Comparison of ENCODE assay signal across 18 cellular contexts in the genomic region with DNA sequence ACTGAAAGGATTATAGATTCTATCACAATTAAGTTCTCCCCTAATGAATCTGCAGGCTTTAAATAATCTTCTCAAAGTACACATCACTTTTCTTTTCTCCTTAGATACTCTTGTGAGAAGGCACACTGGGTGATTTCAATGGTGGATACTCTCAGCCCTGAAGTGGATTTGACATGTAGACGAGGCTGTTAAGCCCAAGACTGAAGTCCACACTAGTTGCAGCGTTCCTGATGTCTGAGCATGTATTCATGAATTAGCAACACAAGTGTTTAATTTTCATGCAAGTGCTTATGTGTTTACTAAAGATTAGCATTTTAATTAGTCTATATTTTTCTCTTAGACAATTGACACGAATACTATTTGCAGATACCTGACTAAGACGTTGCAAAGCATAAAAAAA.
DNase-seq lines count a peak whose midpoint lies in the region; ATAC-seq and TF ChIP-seq lines count a peak whose summit lies in the region.
"Had no signal": no experiment of that assay in that cellular context is flagged by ENCODE, and none has a peak within 500 bp of the region (broad histone marks: within the 10 kb centered on the region; RNA-seq: fewer than 3 reads in every experiment).

No MANE protein-coding gene starts in this region.

- ATAC-seq in WTC11 (peak; percentile 90), heart left ventricle (no peak)
- ATAC-seq: GM12878 had no signal

- DNase-seq in H7, result peak; percentile 8
- DNase-seq in WTC11 (ENCODE audit: low spot score), result no peak
- peak; percentile 9 for DNase-seq in iPS DF 19.7 (ENCODE audit: low read depth, low spot score)
- DNase-seq in RKO (ENCODE audit: low spot score), result no peak
- DNase-seq in cerebellar cortex (ENCODE audit: low spot score), result no peak
- no peak for DNase-seq in dorsolateral prefrontal cortex
- DNase-seq in heart left ventricle, result no peak
- DNase-seq: BE2C; CD4-positive, CD25-positive, alpha-beta regulatory T cell; CD8-positive, alpha-beta memory T cell; COR-L47; DMS 273 treated with DMSO at 0.1 percent for 48 hours; DMS53; DND-41; EL had no signal

- H3K9me3 ChIP-seq in HUES48 (ENCODE audit: control insufficient read depth, insufficient read depth, low read length) (no peaks in the 10 kb centered on the region), heart left ventricle (no peaks in the 10 kb centered on the region)
- H3K9me3 ChIP-seq: BE2C had no signal

- H3K4me3 ChIP-seq in H7 (ENCODE audit: insufficient read depth, low read depth, low read length) (no peak overlapping the region), HUES48 (ENCODE audit: low read depth, low read length) (peak overlapping the region; percentile 17; the same call in 1 of the 2 replicates), dorsolateral prefrontal cortex (no peak overlapping the region), heart left ventricle (no peak overlapping the region)
- H3K4me3 ChIP-seq: GM12878 had no signal

- H3K27me3 ChIP-seq in H7 (ENCODE audit: control insufficient read depth, insufficient read depth, low read length) (no peaks in the 10 kb centered on the region), HUES48 (ENCODE audit: control insufficient read depth, insufficient read depth, low read length) (no peaks in the 10 kb centered on the region), dorsolateral prefrontal cortex (no peaks in the 10 kb centered on the region), heart left ventricle (no peaks in the 10 kb centered on the region)
- H3K27me3 ChIP-seq: BE2C had no signal

- H3K27ac ChIP-seq in HUES48 (ENCODE audit: low read depth, low read length) (peak overlapping the region; percentile 62), dorsolateral prefrontal cortex (peak overlapping the region in 9 of 59 donors; percentile 0 to 71 (median 49)), heart left ventricle (no peak overlapping the region)
- H3K27ac ChIP-seq: KMS-11 had no signal

- peaks cover 41% of the 10 kb centered on the region for H3K4me1 Mint-ChIP-seq in WTC11
- H3K4me1 Mint-ChIP-seq: CD4-positive, CD25-positive, alpha-beta regulatory T cell; CD8-positive, alpha-beta memory T cell had no signal

- peak overlapping the region; percentile 69 for H3K27ac Mint-ChIP-seq in WTC11
- H3K27ac Mint-ChIP-seq: CD4-positive, CD25-positive, alpha-beta regulatory T cell had no signal

- CTCF ChIA-PET in WTC11 (lab: Charles Lee), result no interaction called here

- TF ChIP-seq CTCF in WTC11 (IDR thresholded peaks at IDR 0.05) (no peak), dorsolateral prefrontal cortex (IDR thresholded peaks at IDR 0.05 in 54 of 56, conservative IDR thresholded peaks at IDR 0.05 in 2 of 56; ENCODE audit: low read depth in 1 of 56, partially characterized antibody in 56 of 56) (no peak), heart left ventricle (IDR thresholded peaks at IDR 0.05) (no peak)

- H3K4me1 ChIP-seq in HUES48 (ENCODE audit: control insufficient read depth, insufficient read depth, low read length), result peaks cover 29% of the 10 kb centered on the region
- H3K4me1 ChIP-seq in heart left ventricle, result no peaks in the 10 kb centered on the region
- H3K4me1 ChIP-seq: BE2C had no signal

- H3K9ac ChIP-seq in HUES48 (ENCODE audit: low read depth, low read length), result no peak overlapping the region; the same call in 1 of the 2 replicates
- H3K9ac ChIP-seq: KMS-11 had no signal

- peaks cover 6% of the 10 kb centered on the region for H3K9me3 Mint-ChIP-seq in WTC11

- peaks cover 5% of the 10 kb centered on the region for H3K36me3 Mint-ChIP-seq in WTC11
- H3K36me3 Mint-ChIP-seq: CD4-positive, CD25-positive, alpha-beta regulatory T cell; CD8-positive, alpha-beta memory T cell had no signal

- TF ChIP-seq POLR2A in heart left ventricle (IDR thresholded peaks at IDR 0.05), result no peak

- 20 to 25% (median 22%) methylated on average over 4 of the region's 4 CpGs for WGBS in heart left ventricle, 4 donors

- H3K36me3 ChIP-seq in H7 (replicated peaks; ENCODE audit: control insufficient read depth, insufficient read depth, low read length) (no peaks in the 10 kb centered on the region; the same call in 1 of the 2 replicates), HUES48 (ENCODE audit: control insufficient read depth, insufficient read depth, low read length) (no peaks in the 10 kb centered on the region), heart left ventricle (no peaks in the 10 kb centered on the region)
- H3K36me3 ChIP-seq: BE2C had no signal

- POLR2A ChIA-PET in WTC11 (lab: Charles Lee), result no interaction called here

- intact Hi-C loops in dorsolateral prefrontal cortex (cut with DNase I), result loop anchor here (5.0 kb wide), 3 partner anchors 43 to 97 kb away; no protein-coding TSS in a partner anchor
- intact Hi-C loops in heart left ventricle (cut with DNase I), result no loop called here

- H3K27me3 Mint-ChIP-seq in WTC11 (ENCODE audit: low read depth), result no peaks in the 10 kb centered on the region
- H3K27me3 Mint-ChIP-seq: CD4-positive, CD25-positive, alpha-beta regulatory T cell had no signal

- H3K4me3 Mint-ChIP-seq in WTC11, result peak overlapping the region; percentile 34
- H3K4me3 Mint-ChIP-seq: CD4-positive, CD25-positive, alpha-beta regulatory T cell; CD8-positive, alpha-beta memory T cell had no signal

TF ChIP-seq in WTC11, 78 proteins besides CTCF, POLR2A, EP300 and RAD21:
- TF ChIP-seq, protein P1, sequence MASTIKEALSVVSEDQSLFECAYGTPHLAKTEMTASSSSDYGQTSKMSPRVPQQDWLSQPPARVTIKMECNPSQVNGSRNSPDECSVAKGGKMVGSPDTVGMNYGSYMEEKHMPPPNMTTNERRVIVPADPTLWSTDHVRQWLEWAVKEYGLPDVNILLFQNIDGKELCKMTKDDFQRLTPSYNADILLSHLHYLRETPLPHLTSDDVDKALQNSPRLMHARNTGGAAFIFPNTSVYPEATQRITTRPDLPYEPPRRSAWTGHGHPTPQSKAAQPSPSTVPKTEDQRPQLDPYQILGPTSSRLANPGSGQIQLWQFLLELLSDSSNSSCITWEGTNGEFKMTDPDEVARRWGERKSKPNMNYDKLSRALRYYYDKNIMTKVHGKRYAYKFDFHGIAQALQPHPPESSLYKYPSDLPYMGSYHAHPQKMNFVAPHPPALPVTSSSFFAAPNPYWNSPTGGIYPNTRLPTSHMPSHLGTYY (CRISPR knock-in tag; IDR thresholded peaks at IDR 0.05), result no peak
- TF ChIP-seq, protein P2, sequence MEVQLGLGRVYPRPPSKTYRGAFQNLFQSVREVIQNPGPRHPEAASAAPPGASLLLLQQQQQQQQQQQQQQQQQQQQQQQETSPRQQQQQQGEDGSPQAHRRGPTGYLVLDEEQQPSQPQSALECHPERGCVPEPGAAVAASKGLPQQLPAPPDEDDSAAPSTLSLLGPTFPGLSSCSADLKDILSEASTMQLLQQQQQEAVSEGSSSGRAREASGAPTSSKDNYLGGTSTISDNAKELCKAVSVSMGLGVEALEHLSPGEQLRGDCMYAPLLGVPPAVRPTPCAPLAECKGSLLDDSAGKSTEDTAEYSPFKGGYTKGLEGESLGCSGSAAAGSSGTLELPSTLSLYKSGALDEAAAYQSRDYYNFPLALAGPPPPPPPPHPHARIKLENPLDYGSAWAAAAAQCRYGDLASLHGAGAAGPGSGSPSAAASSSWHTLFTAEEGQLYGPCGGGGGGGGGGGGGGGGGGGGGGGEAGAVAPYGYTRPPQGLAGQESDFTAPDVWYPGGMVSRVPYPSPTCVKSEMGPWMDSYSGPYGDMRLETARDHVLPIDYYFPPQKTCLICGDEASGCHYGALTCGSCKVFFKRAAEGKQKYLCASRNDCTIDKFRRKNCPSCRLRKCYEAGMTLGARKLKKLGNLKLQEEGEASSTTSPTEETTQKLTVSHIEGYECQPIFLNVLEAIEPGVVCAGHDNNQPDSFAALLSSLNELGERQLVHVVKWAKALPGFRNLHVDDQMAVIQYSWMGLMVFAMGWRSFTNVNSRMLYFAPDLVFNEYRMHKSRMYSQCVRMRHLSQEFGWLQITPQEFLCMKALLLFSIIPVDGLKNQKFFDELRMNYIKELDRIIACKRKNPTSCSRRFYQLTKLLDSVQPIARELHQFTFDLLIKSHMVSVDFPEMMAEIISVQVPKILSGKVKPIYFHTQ (CRISPR knock-in tag; IDR thresholded peaks at IDR 0.05), result no peak
- TF ChIP-seq RORB (CRISPR knock-in tag; IDR thresholded peaks at IDR 0.05) (no peak), FOXJ3 (CRISPR knock-in tag; IDR thresholded peaks at IDR 0.05; ENCODE audit: borderline replicate concordance) (no peak), NR2C2 (CRISPR knock-in tag; IDR thresholded peaks at IDR 0.05) (no peak), ZNF263 (CRISPR knock-in tag; IDR thresholded peaks at IDR 0.05; ENCODE audit: low read depth) (no peak), NR1H2 (CRISPR knock-in tag; IDR thresholded peaks at IDR 0.05) (no peak)

Comparison
In these comparisons a context has a peak if more than half of its experiments do, and no peak if none do; other contexts are left out.
1. DNase-seq: peak in H7 (single experiment) and iPS DF 19.7 (single experiment); none in WTC11 (single experiment), RKO (single experiment), cerebellar cortex (single experiment), dorsolateral prefrontal cortex (0 of 10) and heart left ventricle (0 of 5).
2. intact Hi-C loops: an anchor here in dorsolateral prefrontal cortex (5.0 kb wide); none called in heart left ventricle.